In genomic region chrX:66007851-66008250, GRCh38 we compare ENCODE assay signal across 17 cellular contexts. TPM values are rescaled to one million over a fixed set of nuclear protein-coding genes. Genes with fewer than 3 reads are reported as not detected.
DNase-seq lines count a peak whose midpoint lies in the region; ATAC-seq and TF ChIP-seq lines count a peak whose summit lies in the region.
"Had no signal": no experiment of that assay in that cellular context is flagged by ENCODE, and none has a peak within 500 bp of the region (broad histone marks: within the 10 kb centered on the region; RNA-seq: fewer than 3 reads in every experiment).

No MANE protein-coding gene starts in this region.

- peaks cover 0 to 5% (median 0%) of the 10 kb centered on the region in 3 donors for H3K27me3 Mint-ChIP-seq in CD14-positive monocyte (ENCODE audit: low read depth in 3 of 3)
- H3K27me3 Mint-ChIP-seq in naive thymus-derived CD4-positive, alpha-beta T cell = no peaks in the 10 kb centered on the region
- no peaks in the 10 kb centered on the region for H3K27me3 Mint-ChIP-seq in CD4-positive, alpha-beta T cell
- H3K27me3 Mint-ChIP-seq in CD8-positive, alpha-beta T cell (ENCODE audit: low read depth) = no peaks in the 10 kb centered on the region

- H3K9me3 Mint-ChIP-seq in CD14-positive monocyte = peaks cover 0 to 7% (median 0%) of the 10 kb centered on the region in 7 donors
- peaks cover 0 to 6% (median 0%) of the 10 kb centered on the region in 11 donors for H3K9me3 Mint-ChIP-seq in naive thymus-derived CD4-positive, alpha-beta T cell
- H3K9me3 Mint-ChIP-seq in CD4-positive, alpha-beta T cell = no peaks in the 10 kb centered on the region
- no peaks in the 10 kb centered on the region for H3K9me3 Mint-ChIP-seq in CD8-positive, alpha-beta T cell
- H3K9me3 Mint-ChIP-seq: GM23338 had no signal

- H3K9me3 ChIP-seq in KOPT-K1 (ENCODE audit: insufficient read depth, low read length, poor library complexity, severe bottlenecking) = peaks cover 8% of the 10 kb centered on the region
- no peaks in the 10 kb centered on the region for H3K9me3 ChIP-seq in naive thymus-derived CD4-positive, alpha-beta T cell (ENCODE audit: control insufficient read depth in 2 of 3, low read length in 3 of 3)
- no peaks in the 10 kb centered on the region for H3K9me3 ChIP-seq in CD4-positive, alpha-beta T cell (ENCODE audit: control insufficient read depth, low read length)
- H3K9me3 ChIP-seq in CD8-positive, alpha-beta T cell (ENCODE audit: low read length) = no peaks in the 10 kb centered on the region

- no peaks in the 10 kb centered on the region for H3K27me3 ChIP-seq in naive thymus-derived CD4-positive, alpha-beta T cell (ENCODE audit: control insufficient read depth in 2 of 2, insufficient read depth in 2 of 2, low read length in 2 of 2)
- no peaks in the 10 kb centered on the region for H3K27me3 ChIP-seq in CD4-positive, alpha-beta T cell (ENCODE audit: control insufficient read depth, insufficient read depth, low read length)
- H3K27me3 ChIP-seq in CD8-positive, alpha-beta T cell (ENCODE audit: insufficient read depth, low read length) = no peaks in the 10 kb centered on the region

- POLR2A ChIA-PET in naive thymus-derived CD4-positive, alpha-beta T cell (lab: Charles Lee) = interaction anchor here (0.8 kb wide), 1 partner anchor 51 kb away, joined by 3 read pairs; no protein-coding TSS in a partner anchor
- POLR2A ChIA-PET in CD4-positive, alpha-beta T cell (lab: Charles Lee) = no interaction called here
- POLR2A ChIA-PET in CD8-positive, alpha-beta T cell (lab: Charles Lee) = no interaction called here

- H3K36me3 Mint-ChIP-seq in CD14-positive monocyte = peaks cover 0 to 11% of the 10 kb centered on the region in 2 donors
- H3K36me3 Mint-ChIP-seq in naive thymus-derived CD4-positive, alpha-beta T cell = peaks cover 0 to 22% (median 0%) of the 10 kb centered on the region in 5 donors
- H3K36me3 Mint-ChIP-seq in CD4-positive, alpha-beta T cell (ENCODE audit: low read depth) = no peaks in the 10 kb centered on the region
- H3K36me3 Mint-ChIP-seq in CD8-positive, alpha-beta T cell = no peaks in the 10 kb centered on the region

- H3K27ac ChIP-seq in KOPT-K1 (ENCODE audit: low read depth, low read length, poor library complexity, severe bottlenecking) = peak overlapping the region; percentile 96
- no peak overlapping the region for H3K27ac ChIP-seq in naive thymus-derived CD4-positive, alpha-beta T cell (ENCODE audit: low read depth, low read length)
- H3K27ac ChIP-seq in CD4-positive, alpha-beta T cell (ENCODE audit: low read depth, low read length) = no peak overlapping the region
- no peak overlapping the region for H3K27ac ChIP-seq in CD8-positive, alpha-beta T cell (ENCODE audit: low read depth, low read length)

- no peaks in the 10 kb centered on the region for H3K36me3 ChIP-seq in KOPT-K1 (ENCODE audit: insufficient read depth, low read length)
- no peaks in the 10 kb centered on the region for H3K36me3 ChIP-seq in naive thymus-derived CD4-positive, alpha-beta T cell (ENCODE audit: control insufficient read depth in 2 of 3, insufficient read depth in 3 of 3, low read length in 3 of 3)
- no peaks in the 10 kb centered on the region for H3K36me3 ChIP-seq in CD8-positive, alpha-beta T cell (ENCODE audit: insufficient read depth, low read length)

- H3K4me3 Mint-ChIP-seq in CD14-positive monocyte = no peak overlapping the region
- no peak overlapping the region for H3K4me3 Mint-ChIP-seq in naive thymus-derived CD4-positive, alpha-beta T cell
- H3K4me3 Mint-ChIP-seq in CD4-positive, alpha-beta T cell = no peak overlapping the region
- H3K4me3 Mint-ChIP-seq in CD8-positive, alpha-beta T cell = no peak overlapping the region
- H3K4me3 Mint-ChIP-seq: GM23338 had no signal

- H3K4me1 Mint-ChIP-seq in CD14-positive monocyte = peaks cover 78% of the 10 kb centered on the region
- H3K4me1 Mint-ChIP-seq in naive thymus-derived CD4-positive, alpha-beta T cell = peaks cover 32 to 75% (median 59%) of the 10 kb centered on the region in 7 donors
- peaks cover 67% of the 10 kb centered on the region for H3K4me1 Mint-ChIP-seq in CD4-positive, alpha-beta T cell (ENCODE audit: low read depth)
- peaks cover 54% of the 10 kb centered on the region for H3K4me1 Mint-ChIP-seq in CD8-positive, alpha-beta T cell (ENCODE audit: low read depth)
- H3K4me1 Mint-ChIP-seq: GM23338 had no signal

- CTCF ChIA-PET in naive thymus-derived CD4-positive, alpha-beta T cell (lab: Charles Lee) = no interaction called here
- CTCF ChIA-PET in CD4-positive, alpha-beta T cell (lab: Charles Lee) = no interaction called here
- CTCF ChIA-PET in CD8-positive, alpha-beta T cell (lab: Charles Lee) = no interaction called here

- H3K4me1 ChIP-seq in naive thymus-derived CD4-positive, alpha-beta T cell (ENCODE audit: control insufficient read depth in 2 of 2, insufficient read depth in 2 of 2, low read length in 2 of 2) = peaks cover 28 to 43% of the 10 kb centered on the region in 2 donors
- peaks cover 45% of the 10 kb centered on the region for H3K4me1 ChIP-seq in CD8-positive, alpha-beta T cell (ENCODE audit: insufficient read depth, low read length)

- DNase-seq in CD14-positive monocyte (ENCODE audit: low spot score) (no peak), MV-4-11 (lab: John Stamatoyannopoulos, UW) (no peak)
- no peak for DNase-seq in naive thymus-derived CD4-positive, alpha-beta T cell
- no peak for DNase-seq in CD4-positive, alpha-beta T cell
- DNase-seq in CD8-positive, alpha-beta T cell = no peak
- DNase-seq: DMS153, DMS79, GF-D8, HCEC 1CT, IMR-90, Kasumi-1, KBM-7 had no signal

- no peak for ATAC-seq in naive thymus-derived CD4-positive, alpha-beta T cell
- no peak for ATAC-seq in CD4-positive, alpha-beta T cell (ENCODE audit: poor library complexity)
- ATAC-seq in CD8-positive, alpha-beta T cell = no peak
- ATAC-seq in GM21737 (IDR thresholded peaks at IDR 0.05; ENCODE audit: unreplicated experiment) = no peak
- ATAC-seq: GM23338 had no signal

- H3K4me3 ChIP-seq in naive thymus-derived CD4-positive, alpha-beta T cell (ENCODE audit: low read length) = no peak overlapping the region
- H3K4me3 ChIP-seq in CD8-positive, alpha-beta T cell (ENCODE audit: low read depth, low read length) = no peak overlapping the region
- H3K4me3 ChIP-seq: GM23338 had no signal

- intact Hi-C loops in CD14-positive monocyte (cut with micrococcal nuclease) = loop anchor here in 1 of 2 donors (10.0 kb wide), 1 partner anchor 333 kb away; no protein-coding TSS in a partner anchor
- intact Hi-C loops in naive thymus-derived CD4-positive, alpha-beta T cell (cut with micrococcal nuclease) = no loop called here
- intact Hi-C loops in CD4-positive, alpha-beta T cell (cut with DNase I, micrococcal nuclease) = no loop called here
- intact Hi-C loops in CD8-positive, alpha-beta T cell (cut with DNase I, micrococcal nuclease) = no loop called here

- H3K27ac Mint-ChIP-seq in CD14-positive monocyte = peak overlapping the region; percentile 77 to 92 (median 87)
- H3K27ac Mint-ChIP-seq in naive thymus-derived CD4-positive, alpha-beta T cell = peak overlapping the region in 5 of 9 donors; percentile 15 to 75 (median 28)
- H3K27ac Mint-ChIP-seq in CD4-positive, alpha-beta T cell = no peak overlapping the region
- H3K27ac Mint-ChIP-seq in CD8-positive, alpha-beta T cell = no peak overlapping the region
- H3K27ac Mint-ChIP-seq: GM23338 had no signal

- no peak for TF ChIP-seq CTCF in CD14-positive monocyte (IDR thresholded peaks at IDR 0.05)
- no peak for TF ChIP-seq CTCF in CD4-positive, alpha-beta T cell (IDR thresholded peaks at IDR 0.05)
- no peak for TF ChIP-seq CTCF in CD8-positive, alpha-beta T cell (IDR thresholded peaks at IDR 0.05)

RNA-seq across cellular contexts. Expression of gene VSIG4, which starts 32.0 kb away (rescaled TPM):
- polyA plus RNA-seq in CD14-positive monocyte = 10 to 100 TPM; 10.2 to 56.8 TPM
- 1 to 10 TPM in 2 of 5 experiments, under 1 TPM in 2, not detected in 1; 0.32 to 1.8 (median 1.0) TPM for total RNA-seq in naive thymus-derived CD4-positive, alpha-beta T cell
- under 1 TPM in 1 of 2 donors, not detected in 1; 0.21 TPM for polyA plus RNA-seq in naive thymus-derived CD4-positive, alpha-beta T cell
- total RNA-seq in CD4-positive, alpha-beta T cell = under 1 TPM in 1 of 2 experiments, not detected in 1; 0.11 TPM
- not detected for total RNA-seq in CD8-positive, alpha-beta T cell
- total RNA-seq: A172, GM23338, IMR-90 had no signal
- polyA plus RNA-seq: BJ, GM23338, IMR-90 had no signal

Comparison
In these comparisons a context has a peak if more than half of its experiments do, and no peak if none do; other contexts are left out.
1. H3K27ac Mint-ChIP-seq: peak in CD14-positive monocyte (7 of 7) and naive thymus-derived CD4-positive, alpha-beta T cell (5 of 9); none in CD4-positive, alpha-beta T cell (single experiment) and CD8-positive, alpha-beta T cell (single experiment).